13 cellular contexts compared by ENCODE assay signal in genomic region chr16:56776562-56776961, GRCh38. TPM values are rescaled to one million over a fixed set of nuclear protein-coding genes. Genes with fewer than 3 reads are reported as not detected.
DNase-seq lines count a peak whose midpoint lies in the region; ATAC-seq and TF ChIP-seq lines count a peak whose summit lies in the region.
"Had no signal": no experiment of that assay in that cellular context is flagged by ENCODE, and none has a peak within 500 bp of the region (broad histone marks: within the 10 kb centered on the region; RNA-seq: fewer than 3 reads in every experiment).

No MANE protein-coding gene starts in this region.

- POLR2A ChIA-PET in RWPE1 (lab: Yijun Ruan, JAX; ENCODE audit: low non-redundant PET), result no interaction called here

- no peak for TF ChIP-seq CTCF in GM23338 (conservative IDR thresholded peaks at IDR 0.05; ENCODE audit: low read depth in 2 of 2)
- no peak for TF ChIP-seq CTCF in RWPE1 (conservative IDR thresholded peaks at IDR 0.05; ENCODE audit: low read depth)
- TF ChIP-seq CTCF in fibroblast of lung (conservative IDR thresholded peaks at IDR 0.05 in 1 of 2, IDR thresholded peaks at IDR 0.05 in 1 of 2; ENCODE audit: low read depth in 1 of 2, low read length in 2 of 2), result no peak
- no peak for TF ChIP-seq CTCF in smooth muscle cell (IDR thresholded peaks at IDR 0.05; ENCODE audit: borderline replicate concordance, insufficient read depth, poor library complexity, severe bottlenecking)

- H3K79me2 ChIP-seq in GM23338 (replicated peaks; ENCODE audit: insufficient read depth) (peaks cover 81% of the 10 kb centered on the region), fibroblast of lung (ENCODE audit: control insufficient read depth, insufficient read depth, low read length) (no peaks in the 10 kb centered on the region), smooth muscle cell (ENCODE audit: low read depth) (no peaks in the 10 kb centered on the region)

- H3K9me2 ChIP-seq in GM23338 (ENCODE audit: insufficient read depth), result no peaks in the 10 kb centered on the region

- H2AFZ ChIP-seq in GM23338, result no peak overlapping the region
- no peak overlapping the region for H2AFZ ChIP-seq in fibroblast of lung (ENCODE audit: low read length)
- H2AFZ ChIP-seq in smooth muscle cell (ENCODE audit: low read depth), result no peak overlapping the region

- H3K27me3 ChIP-seq in GM23338 (ENCODE audit: insufficient read depth) (no peaks in the 10 kb centered on the region), fibroblast of lung (ENCODE audit: control insufficient read depth, insufficient read depth, low read length) (no peaks in the 10 kb centered on the region), smooth muscle cell (ENCODE audit: low read depth) (no peaks in the 10 kb centered on the region)

- H3K4me1 ChIP-seq in GM23338 (ENCODE audit: insufficient read depth), result peaks cover 32% of the 10 kb centered on the region
- H3K4me1 ChIP-seq in fibroblast of lung (ENCODE audit: control insufficient read depth, extremely low read depth, insufficient read depth, low read length), result no peaks in the 10 kb centered on the region
- peaks cover 31% of the 10 kb centered on the region for H3K4me1 ChIP-seq in smooth muscle cell (ENCODE audit: low read depth)

- H3K4me2 ChIP-seq in GM23338, result no peak overlapping the region
- H3K4me2 ChIP-seq in fibroblast of lung (ENCODE audit: extremely low read depth, insufficient read depth, low read length), result no peak overlapping the region
- H3K4me2 ChIP-seq in smooth muscle cell, result no peak overlapping the region

- CTCF ChIA-PET in RWPE1 (lab: Yijun Ruan, JAX), result no interaction called here

- peaks cover 12% of the 10 kb centered on the region; the same call in 1 of the 2 replicates for H4K20me1 ChIP-seq in GM23338 (replicated peaks; ENCODE audit: insufficient read depth)
- H4K20me1 ChIP-seq in fibroblast of lung (ENCODE audit: control insufficient read depth, extremely low read depth, insufficient read depth, low read length), result no peaks in the 10 kb centered on the region
- peaks cover 27% of the 10 kb centered on the region for H4K20me1 ChIP-seq in smooth muscle cell (ENCODE audit: low read depth)

- 62% methylated on average over 1 of the region's 1 CpG for WGBS in smooth muscle cell (ENCODE audit: low lambda C conversion rate)

- H3K36me3 Mint-ChIP-seq in GM23338 (ENCODE audit: low read depth), result no peaks in the 10 kb centered on the region

- H3K4me3 ChIP-seq in GM23338 (no peak overlapping the region), fibroblast of lung (replicated peaks in 1 of 4; ENCODE audit: control extremely low read depth in 1 of 4, insufficient read depth in 1 of 4, low read depth in 3 of 4, low read length in 4 of 4) (no peak overlapping the region), smooth muscle cell (no peak overlapping the region)

- H3K27ac Mint-ChIP-seq in GM23338, result peak overlapping the region; percentile 25; the same call in 1 of the 2 replicates
- H3K27ac Mint-ChIP-seq: activated CD8-positive, alpha-beta memory T cell treated with anti-CD3 and anti-CD28 coated beads, Interleukin-2, amount 10 ng/mL, durations not matched to agents 7 days and 5 days; IgD-negative memory B cell had no signal

- peaks cover 64% of the 10 kb centered on the region for H3K4me1 Mint-ChIP-seq in GM23338

- no peak for DNase-seq in GM23338 (ENCODE audit: low spot score)
- DNase-seq in RWPE1 (ENCODE audit: low spot score), result peak; percentile 35
- DNase-seq in fibroblast of lung (ENCODE audit: low read depth in 2 of 2), result peak; percentile 47 to 61
- DNase-seq in renal cortical epithelial cell (ENCODE audit: low read depth), result peak; percentile 61
- DNase-seq in smooth muscle cell (lab: John Stamatoyannopoulos, UW; ENCODE audit: unreplicated experiment), result no peak
- no peak for DNase-seq in NCI-H1048 (lab: John Stamatoyannopoulos, UW)
- DNase-seq: activated CD8-positive, alpha-beta memory T cell treated with anti-CD3 and anti-CD28 coated beads, Interleukin-2, amount 10 ng/mL, durations not matched to agents 7 days and 5 days; DMS153; effector memory CD4-positive, alpha-beta T cell; hippocampal formation; NCI-H2227 treated with DMSO at 0.1 percent for 48 hours had no signal

- H3F3A ChIP-seq in GM23338 (replicated peaks; ENCODE audit: low read depth), result no peaks in the 10 kb centered on the region
- H3F3A ChIP-seq in smooth muscle cell (ENCODE audit: low read depth), result peaks cover 4% of the 10 kb centered on the region

- no peaks in the 10 kb centered on the region for H3K9me3 ChIP-seq in fibroblast of lung (ENCODE audit: control insufficient read depth, insufficient read depth, low read depth, low read length)
- no peaks in the 10 kb centered on the region for H3K9me3 ChIP-seq in smooth muscle cell (replicated peaks; ENCODE audit: low read depth)

- H3K27ac ChIP-seq in GM23338 (ENCODE audit: low read depth), result no peak overlapping the region
- H3K27ac ChIP-seq in RWPE1, result no peak overlapping the region
- no peak overlapping the region for H3K27ac ChIP-seq in fibroblast of lung (ENCODE audit: insufficient read depth, low read length)
- H3K27ac ChIP-seq in smooth muscle cell (ENCODE audit: low read depth), result no peak overlapping the region

- H3K36me3 ChIP-seq in GM23338 (ENCODE audit: insufficient read depth), result no peaks in the 10 kb centered on the region
- H3K36me3 ChIP-seq in fibroblast of lung (ENCODE audit: control insufficient read depth, insufficient read depth, low read length), result no peaks in the 10 kb centered on the region
- H3K36me3 ChIP-seq in smooth muscle cell (ENCODE audit: low read depth), result no peaks in the 10 kb centered on the region

- H3K4me3 Mint-ChIP-seq in GM23338, result no peak overlapping the region
- H3K4me3 Mint-ChIP-seq: activated CD8-positive, alpha-beta memory T cell treated with anti-CD3 and anti-CD28 coated beads, Interleukin-2, amount 10 ng/mL, durations not matched to agents 7 days and 5 days; IgD-negative memory B cell had no signal

- no peak overlapping the region for H3K9ac ChIP-seq in fibroblast of lung (ENCODE audit: insufficient read depth, low read length)
- no peak overlapping the region for H3K9ac ChIP-seq in smooth muscle cell (ENCODE audit: low read depth)

- ATAC-seq in GM23338, result no peak
- no peak for ATAC-seq in GM19023 (IDR thresholded peaks at IDR 0.05; ENCODE audit: unreplicated experiment)
- ATAC-seq: activated CD8-positive, alpha-beta memory T cell treated with anti-CD3 and anti-CD28 coated beads, Interleukin-2, amount 10 ng/mL, durations not matched to agents 7 days and 5 days had no signal

- peaks cover 2% of the 10 kb centered on the region for H3K27me3 Mint-ChIP-seq in GM23338 (ENCODE audit: insufficient read depth, low read depth, poor library complexity)
- H3K27me3 Mint-ChIP-seq: IgD-negative memory B cell had no signal

- no peaks in the 10 kb centered on the region for H3K9me3 Mint-ChIP-seq in GM23338
- H3K9me3 Mint-ChIP-seq: IgD-negative memory B cell had no signal

TF ChIP-seq in GM23338, 12 proteins besides CTCF, POLR2A, EP300 and RAD21 (continues in another document):
- TF ChIP-seq JUNB (IDR thresholded peaks at IDR 0.05; ENCODE audit: unreplicated experiment), result no peak

RNA-seq across cellular contexts. Expression of gene NUP93, which starts 46.6 kb away (rescaled TPM):
- total RNA-seq in GM23338 (2014; rRNA removed; shearing (Covaris generic)), result 166 and 187 TPM in 2 replicates
- 139 and 144 TPM in 2 replicates for polyA plus RNA-seq in GM23338 (2016; fragmentation: Nextera tagmentation; extraction: Ambion mirVana)
- 36.7 and 42.9 TPM in 2 replicates for total RNA-seq in fibroblast of lung
- 37.6 and 61.0 TPM in 2 replicates for polyA plus RNA-seq in fibroblast of lung
- polyA plus RNA-seq in fibroblast of lung (2012), result 45.6 and 75.7 TPM in 2 replicates
- 51.1 and 163 TPM in 2 replicates for polyA minus RNA-seq in fibroblast of lung (ENCODE audit: low replicate concordance)
- 72.3 and 105 TPM in 2 replicates for total RNA-seq in renal cortical epithelial cell
- total RNA-seq in smooth muscle cell, result 40.7 and 45.6 TPM in 2 replicates
- 55.8 and 60.9 TPM in 2 replicates for polyA plus RNA-seq in smooth muscle cell

Comparison
In these comparisons a context has a peak if more than half of its experiments do, and no peak if none do; other contexts are left out.
1. DNase-seq: peak in RWPE1 (single experiment), fibroblast of lung (2 of 2) and renal cortical epithelial cell (single experiment); none in GM23338 (single experiment), smooth muscle cell (single experiment) and NCI-H1048 (single experiment).